In the genomic region with DNA sequence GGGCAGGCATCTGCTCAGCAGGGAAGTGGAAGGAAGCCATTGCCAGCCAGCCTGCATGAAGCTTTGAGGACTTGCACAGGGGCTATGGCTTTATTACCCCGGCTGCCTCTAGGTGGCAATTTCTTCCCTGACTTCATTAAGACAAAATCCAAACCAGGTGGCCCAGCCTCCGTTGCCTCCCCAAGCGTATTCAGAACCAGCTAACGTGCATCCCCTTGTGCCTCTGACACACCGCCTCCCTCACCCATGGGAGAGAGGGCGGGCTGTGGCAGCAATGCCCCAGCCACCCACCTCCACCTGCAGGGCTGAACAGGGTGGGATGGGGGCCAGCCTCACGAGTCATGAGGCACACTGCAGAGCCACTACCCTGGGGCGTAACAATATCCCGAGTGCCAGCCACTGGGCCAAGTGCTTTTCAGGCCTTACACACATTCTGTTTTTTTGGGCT, we compare ENCODE assay signal across 8 cellular contexts. TPM values are rescaled to one million over a fixed set of nuclear protein-coding genes. Genes with fewer than 3 reads are reported as not detected.
DNase-seq lines count a peak whose midpoint lies in the region; ATAC-seq and TF ChIP-seq lines count a peak whose summit lies in the region.

No MANE protein-coding gene starts in this region.

- CTCF ChIA-PET in AG04450 (lab: Charles Lee) (interaction anchor here (1.4 to 2.3 kb wide), 3 partner anchors 9 to 326 kb away, joined by 3 to 5 read pairs (median 4); no protein-coding TSS in a partner anchor), T-cell (lab: Charles Lee) (no interaction called here)

- ATAC-seq in T-cell (replicated peaks in 1 of 4) (peak in 3 of 4 experiments; percentile 43 to 50 (median 46)), HG02885 (IDR thresholded peaks at IDR 0.05; ENCODE audit: poor library complexity, unreplicated experiment) (no peak)

- H3K4me1 Mint-ChIP-seq in T-cell: peaks cover 17 to 20% (median 19%) of the 10 kb centered on the region in 3 donors

- no peaks in the 10 kb centered on the region for H3K27me3 ChIP-seq in AG04450 (ENCODE audit: control insufficient read depth, insufficient read depth, low read length)
- H3K27me3 ChIP-seq in GM06990 (replicated peaks; ENCODE audit: control insufficient read depth, insufficient read depth, low read length): peaks cover 4% of the 10 kb centered on the region; the same call in 1 of the 2 replicates
- H3K27me3 ChIP-seq in parathyroid adenoma (ENCODE audit: control insufficient read depth, insufficient read depth, low read length): no peaks in the 10 kb centered on the region

- no peaks in the 10 kb centered on the region for H3K9me3 Mint-ChIP-seq in T-cell

- H3K4me3 ChIP-seq in AG04450 (ENCODE audit: low read depth, low read length) (no peak overlapping the region), GM06990 (replicated peaks; ENCODE audit: low read depth, low read length) (no peak overlapping the region), parathyroid adenoma (ENCODE audit: low read depth, low read length) (no peak overlapping the region)

- no peaks in the 10 kb centered on the region for H3K9me3 ChIP-seq in AG04450 (ENCODE audit: control insufficient read depth, insufficient read depth, low read length)
- no peaks in the 10 kb centered on the region for H3K9me3 ChIP-seq in parathyroid adenoma (ENCODE audit: control insufficient read depth, low read length)

- peaks cover 24% of the 10 kb centered on the region for H3K79me2 ChIP-seq in parathyroid adenoma

- H2AFZ ChIP-seq in parathyroid adenoma: no peak overlapping the region

- H3K27ac ChIP-seq in AG04450 (ENCODE audit: low read depth, low read length) (no peak overlapping the region), parathyroid adenoma (no peak overlapping the region)

- H3K36me3 Mint-ChIP-seq in T-cell: no peaks in the 10 kb centered on the region

- no peak for TF ChIP-seq POLR2A in erythroblast (IDR thresholded peaks at IDR 0.05; ENCODE audit: low read length)

- H3K27me3 Mint-ChIP-seq in T-cell: peaks cover 8 to 9% of the 10 kb centered on the region in 2 donors

- no peaks in the 10 kb centered on the region for H3K36me3 ChIP-seq in GM06990 (ENCODE audit: control insufficient read depth, insufficient read depth, low read length)
- no peaks in the 10 kb centered on the region for H3K36me3 ChIP-seq in parathyroid adenoma (ENCODE audit: control insufficient read depth, insufficient read depth, low read length)

- TF ChIP-seq CTCF in AG04450 (IDR thresholded peaks at IDR 0.05; ENCODE audit: low read depth, low read length) (peak; percentile 44), GM06990 (IDR thresholded peaks at IDR 0.05; ENCODE audit: insufficient read depth, low read length, poor library complexity, severe bottlenecking) (peak; percentile 56), parathyroid adenoma (IDR thresholded peaks at IDR 0.05) (peak; percentile 55)

- H3K4me2 ChIP-seq in parathyroid adenoma (ENCODE audit: low read length): no peak overlapping the region

- peaks cover 17% of the 10 kb centered on the region for H3K4me1 ChIP-seq in parathyroid adenoma

- H3K27ac Mint-ChIP-seq in T-cell: no peak overlapping the region

- H3K9ac ChIP-seq in parathyroid adenoma: no peak overlapping the region

- no peak overlapping the region for H3K4me3 Mint-ChIP-seq in T-cell

- DNase-seq in AG04450 (ENCODE audit: low read depth, low spot score) (no peak), GM06990 (ENCODE audit: extremely low read depth, insufficient read length) (no peak), MV-4-11 (lab: John Stamatoyannopoulos, UW) (peak; percentile 46), T-cell (peak in 6 of 34 experiments; percentile 10 to 31 (median 20)), erythroblast (lab: John Stamatoyannopoulos, UW) (peak; percentile 39 to 45), medulla oblongata (ENCODE audit: extremely low spot score) (no peak)

- POLR2A ChIA-PET in AG04450 (lab: Yijun Ruan, JAX): no interaction called here
- POLR2A ChIA-PET in T-cell (lab: Charles Lee): no interaction called here

RNA-seq across cellular contexts. Expression of gene KIFC3, which starts 6.8 kb away (rescaled TPM):
- polyA plus RNA-seq in AG04450 (2011; rRNA removed): 24.4 and 31.2 TPM in 2 replicates
- polyA minus RNA-seq in AG04450 (2011; rRNA and poly(A)+ RNA removed): 34.6 and 56.5 TPM in 2 replicates
- total RNA-seq in T-cell: 1 to 10 TPM in 4 of 5 donors, under 1 TPM in 1; 0.78 to 4.1 (median 2.7) TPM

RNA-seq across cellular contexts. Expression of gene KATNB1, which starts 59.9 kb away (rescaled TPM):
- 10.7 and 15.1 TPM in 2 replicates for polyA plus RNA-seq in AG04450 (2011; rRNA removed)
- 14.8 and 15.0 TPM in 2 replicates for polyA minus RNA-seq in AG04450 (2011; rRNA and poly(A)+ RNA removed)
- total RNA-seq in T-cell: 10 to 100 TPM; 23.0 to 28.0 (median 25.5) TPM

Comparison
In these comparisons a context has a peak if more than half of its experiments do, and no peak if none do; other contexts are left out.
1. DNase-seq: peak in MV-4-11 (single experiment) and erythroblast (2 of 2); none in AG04450 (single experiment), GM06990 (single experiment) and medulla oblongata (single experiment).
2. Peak in every context shown above with its lines, with median percentiles within 50 percentile points of each other: CTCF ChIP-seq.